ENCODE assay signal across 20 cellular contexts in the genomic region with DNA sequence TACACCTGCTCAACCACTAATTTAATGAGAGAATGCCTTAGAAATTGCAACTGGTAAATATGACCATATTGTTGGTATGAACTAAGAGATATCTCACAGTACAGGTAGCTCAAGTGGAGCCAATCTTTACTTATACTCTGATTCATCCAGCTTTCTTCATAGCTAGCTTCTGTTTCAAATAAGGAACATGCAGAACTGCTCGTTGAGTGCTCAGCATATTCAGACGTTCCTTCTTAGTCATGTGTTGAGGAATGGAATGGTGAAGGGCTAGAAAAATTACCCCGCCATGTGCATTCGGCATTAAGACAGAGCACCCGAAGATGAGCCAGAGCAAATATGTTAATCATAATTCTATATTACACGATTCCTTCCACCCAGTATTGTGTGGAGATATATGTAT.
"Had no signal": no experiment of that assay in that cellular context is flagged by ENCODE, and none has a peak within 500 bp of the region (broad histone marks: within the 10 kb centered on the region; RNA-seq: fewer than 3 reads in every experiment).

No MANE protein-coding gene starts in this region.

- DNase-seq: effector CD8-positive, alpha-beta T cell; erythroblast; hypothalamus; kidney; naive B cell; right cardiac atrium; sigmoid colon; stimulated activated CD4-positive, alpha-beta T cell treated with anti-CD3 and anti-CD28 coated beads, Interleukin-2, amount 100 ng/mL, for 24 hours; stimulated activated CD4-positive, alpha-beta T cell treated with anti-CD3 and anti-CD28 coated beads, Interleukin-4, amount 100 ng/mL, for 24 hours; stimulated activated naive CD4-positive, alpha-beta T cell treated with Interleukin-2 at 50 U/mL for 16 hours; stomach; thyroid gland had no signal

- H2AFZ ChIP-seq: neural progenitor cell had no signal

- H3K27me3 ChIP-seq: neural progenitor cell, sigmoid colon, stomach, thyroid gland had no signal

- H3K4me2 ChIP-seq: neural progenitor cell had no signal

- ATAC-seq: left lobe of liver; right cardiac atrium; stimulated activated effector memory CD8-positive, alpha-beta T cell treated with anti-CD3 and anti-CD28 coated beads, Interleukin-12 subunit alpha, Interleukin-12 subunit beta, amount 100 ng/mL, for 72 hours had no signal

- H3K27ac ChIP-seq: neural progenitor cell, prostate gland, sigmoid colon, stomach, thyroid gland had no signal

- H3K4me1 ChIP-seq: prostate gland, sigmoid colon, thyroid gland had no signal

- H3K36me3 ChIP-seq: neural progenitor cell, prostate gland, sigmoid colon, stomach, thyroid gland had no signal

- FAIRE-seq: colon, endothelial cell of umbilical vein, frontal cortex, kidney had no signal

- H3K9me3 ChIP-seq: prostate gland, sigmoid colon, stomach, thyroid gland had no signal

- H3K4me3 ChIP-seq: lung, neural progenitor cell, prostate gland, sigmoid colon, stomach, thyroid gland had no signal
